In genomic region chr20:43961541-43962471, GRCh38 we compare ENCODE assay signal across 27 cellular contexts. TPM values are rescaled to one million over a fixed set of nuclear protein-coding genes. Genes with fewer than 3 reads are reported as not detected.
A peak's percentile ranks its signal among the peaks of the same experiment; 100 is the strongest.
DNase-seq lines count a peak whose midpoint lies in the region; TF ChIP-seq lines count a peak whose summit lies in the region.
"Had no signal": no experiment of that assay in that cellular context is flagged by ENCODE, and none has a peak within 500 bp of the region (broad histone marks: within the 10 kb centered on the region; RNA-seq: fewer than 3 reads in every experiment).

No MANE protein-coding gene starts in this region.

- H3K27me3 ChIP-seq in A673 (replicated peaks; ENCODE audit: insufficient read depth, low read depth, low read length, poor library complexity) (no peaks in the 10 kb centered on the region), H7 (ENCODE audit: control insufficient read depth, insufficient read depth, low read length) (no peaks in the 10 kb centered on the region), SK-N-SH (ENCODE audit: insufficient read depth) (no peaks in the 10 kb centered on the region)
- H3K27me3 ChIP-seq: body of pancreas, testis had no signal

- H3K27ac ChIP-seq in A673 (ENCODE audit: low read depth, low read length, poor library complexity, severe bottlenecking) (peak overlapping the region; percentile 32), SK-N-SH (ENCODE audit: low read depth in 2 of 2, low read length in 1 of 2) (peak overlapping the region in 1 of 2 experiments; percentile 88; a peak in 2 of 4 replicates)
- H3K27ac ChIP-seq: body of pancreas, spleen, testis had no signal

- H3K36me3 ChIP-seq in A673 (ENCODE audit: insufficient read depth, low read length, poor library complexity, severe bottlenecking) (peaks cover 6% of the 10 kb centered on the region), H7 (replicated peaks; ENCODE audit: control insufficient read depth, insufficient read depth, low read length) (no peaks in the 10 kb centered on the region), SK-N-SH (replicated peaks in 1 of 2; ENCODE audit: control insufficient read depth in 1 of 2, insufficient read depth in 2 of 2, low read length in 1 of 2) (no peaks in the 10 kb centered on the region)
- H3K36me3 ChIP-seq: spleen had no signal

- TF ChIP-seq RAD21 in SK-N-SH (IDR thresholded peaks at IDR 0.05; ENCODE audit: low read length), result peak; percentile 36

- H3F3A ChIP-seq in SK-N-SH (replicated peaks; ENCODE audit: insufficient read depth), result peaks cover 2% of the 10 kb centered on the region

- H3K4me1 ChIP-seq in A673 (ENCODE audit: insufficient read depth, low read length, poor library complexity, severe bottlenecking) (peaks cover 44% of the 10 kb centered on the region), SK-N-SH (ENCODE audit: control insufficient read depth in 1 of 2, insufficient read depth in 2 of 2, low read depth in 1 of 2, low read length in 1 of 2) (peaks cover 4 to 59% of the 10 kb centered on the region in 2 experiments)

- H3K4me1 Mint-ChIP-seq in Calu3 (ENCODE audit: low read depth, unreplicated experiment), result peaks cover 29% of the 10 kb centered on the region
- peaks cover 54% of the 10 kb centered on the region for H3K4me1 Mint-ChIP-seq in activated naive CD4-positive, alpha-beta T cell treated with anti-CD3 and anti-CD28 coated beads, Interleukin-2, amount 10 ng/mL, durations not matched to agents 7 days and 5 days

- no peaks in the 10 kb centered on the region for H3K79me2 ChIP-seq in SK-N-SH (ENCODE audit: insufficient read depth)

- TF ChIP-seq EP300 in SK-N-SH (IDR thresholded peaks at IDR 0.05; ENCODE audit: borderline replicate concordance in 1 of 2, low read depth in 1 of 2, low read length in 1 of 2), result peak in 1 of 2 experiments; percentile 82; a peak in 2 of 4 replicates

- H2AFZ ChIP-seq in SK-N-SH (ENCODE audit: low read depth), result no peak overlapping the region

- no peaks in the 10 kb centered on the region for H4K20me1 ChIP-seq in SK-N-SH (ENCODE audit: insufficient read depth)

- WGBS in SK-N-SH (ENCODE audit: low lambda C conversion rate), result 85% methylated on average over 10 of the region's 18 CpGs

- H3K4me2 ChIP-seq in SK-N-SH, result no peak overlapping the region

- no peak overlapping the region for H3K4me3 ChIP-seq in A673 (ENCODE audit: low read depth, low read length, poor library complexity, severe bottlenecking)
- H3K4me3 ChIP-seq in H7 (ENCODE audit: insufficient read depth, low read depth, low read length), result no peak overlapping the region
- H3K4me3 ChIP-seq in SK-N-SH (ENCODE audit: low read depth in 2 of 2, low read length in 1 of 2), result no peak overlapping the region
- H3K4me3 ChIP-seq: body of pancreas, spleen, testis had no signal

- no peak overlapping the region for H3K27ac Mint-ChIP-seq in Calu3 (ENCODE audit: unreplicated experiment)
- no peak overlapping the region for H3K27ac Mint-ChIP-seq in activated naive CD4-positive, alpha-beta T cell treated with anti-CD3 and anti-CD28 coated beads, Interleukin-2, amount 10 ng/mL, durations not matched to agents 7 days and 5 days
- H3K27ac Mint-ChIP-seq: activated CD4-positive, alpha-beta T cell treated with anti-CD3 and anti-CD28 coated beads for 36 hours; activated T-helper 2 cell treated with anti-CD3 and anti-CD28 coated beads, Interferon-gamma antibody, Interleukin-2, Interleukin-4, amounts not matched to agents 10 μg/mL and 5 μg/mL and 100 μg/mL, durations not matched to agents 14 hours and 24 hours and 36 hours; CD14-positive monocyte; memory B cell; stimulated activated naive B cell treated with anti-CD40 and anti-IgM and Interleukin-4, amounts not matched to agents 10 μg/mL and 1 μg/mL and 100 μg/mL, for 72 hours had no signal

- BruUV-seq in A673 (replicated peaks; lab: Mats Ljungman, UMichigan) (no TSS peak), Calu3 (replicated peaks; lab: Mats Ljungman, UMichigan) (no TSS peak)

- no peak overlapping the region for H3K9ac ChIP-seq in SK-N-SH

- no peak for DNase-seq in A673 (ENCODE audit: low spot score)
- peak; percentile 57 for DNase-seq in H7
- DNase-seq in SK-N-SH, result peak; percentile 81
- peak; percentile 32 for DNase-seq in left kidney (ENCODE audit: low read depth, low spot score)
- DNase-seq in NCI-H510A treated with DMSO at 0.1 percent for 48 hours (lab: John Stamatoyannopoulos, UW), result no peak
- DNase-seq in Calu3, result no peak
- no peak for DNase-seq in GM10266 (ENCODE audit: extremely low spot score)
- no peak for DNase-seq in activated naive CD4-positive, alpha-beta T cell treated with anti-CD3 and anti-CD28 coated beads, Interleukin-2, amount 10 ng/mL, durations not matched to agents 7 days and 5 days
- DNase-seq: activated CD4-positive, alpha-beta T cell treated with anti-CD3 and anti-CD28 coated beads for 36 hours; body of pancreas; head of caudate nucleus; KBM-7; left cardiac atrium; MM.1S; naive B cell; NCI-H1694 treated with DMSO at 0.1 percent for 48 hours; NCI-H526 treated with DMSO at 0.1 percent for 48 hours; right cardiac atrium; spleen; stimulated activated CD4-positive, alpha-beta T cell treated with anti-CD3 and anti-CD28 coated beads, Interleukin-4, amount 100 ng/mL, for 1 hour; stimulated activated naive B cell treated with anti-CD40 and anti-IgM and Interleukin-4, amounts not matched to agents 10 μg/mL and 1 μg/mL and 100 μg/mL, for 72 hours; testis had no signal

- POLR2A ChIA-PET in A673 (lab: Charles Lee; ENCODE audit: low non-redundant PET), result interaction anchor here (0.7 kb wide), 1 partner anchor 15 kb away, joined by 3 read pairs; no protein-coding TSS in a partner anchor
- POLR2A ChIA-PET in SK-N-SH (lab: Yijun Ruan, JAX), result interaction anchor here (0.8 to 1.4 kb wide), 5 partner anchors 9 to 56 kb away, joined by 3 to 6 read pairs (median 3); no protein-coding TSS in a partner anchor

- H3K9me2 ChIP-seq in SK-N-SH, result no peaks in the 10 kb centered on the region

- CTCF ChIA-PET in A673 (lab: Charles Lee), result no interaction called here
- CTCF ChIA-PET in SK-N-SH (lab: Yijun Ruan, JAX), result interaction anchor here (0.9 to 1.5 kb wide), 8 partner anchors 13 to 228 kb away, joined by 3 to 6 read pairs (median 4); no protein-coding TSS in a partner anchor
- CTCF ChIA-PET in Calu3 (lab: Charles Lee), result interaction anchor here (0.5 kb wide), 1 partner anchor 500 kb away, joined by 3 read pairs; no protein-coding TSS in a partner anchor
- CTCF ChIA-PET in activated naive CD4-positive, alpha-beta T cell treated with anti-CD3 and anti-CD28 coated beads, Interleukin-2, amount 10 ng/mL, durations not matched to agents 7 days and 5 days (lab: Charles Lee), result interaction anchor here (0.6 to 1.9 kb wide), 2 partner anchors 19 to 60 kb away, joined by 3 to 5 read pairs; no protein-coding TSS in a partner anchor

- peaks cover 9% of the 10 kb centered on the region for H3K9me3 Mint-ChIP-seq in Calu3 (ENCODE audit: low read depth, unreplicated experiment)
- peaks cover 15% of the 10 kb centered on the region for H3K9me3 Mint-ChIP-seq in activated naive CD4-positive, alpha-beta T cell treated with anti-CD3 and anti-CD28 coated beads, Interleukin-2, amount 10 ng/mL, durations not matched to agents 7 days and 5 days

- peaks cover 12% of the 10 kb centered on the region for H3K27me3 Mint-ChIP-seq in Calu3 (ENCODE audit: unreplicated experiment)
- peaks cover 40% of the 10 kb centered on the region for H3K27me3 Mint-ChIP-seq in activated naive CD4-positive, alpha-beta T cell treated with anti-CD3 and anti-CD28 coated beads, Interleukin-2, amount 10 ng/mL, durations not matched to agents 7 days and 5 days
- H3K27me3 Mint-ChIP-seq: memory B cell had no signal

- intact Hi-C loops in A673 (cut with micrococcal nuclease; ENCODE audit: unreplicated experiment), result no loop called here
- intact Hi-C loops in Calu3 (cut with micrococcal nuclease; ENCODE audit: unreplicated experiment), result no loop called here

- H3K9me3 ChIP-seq in A673 (ENCODE audit: low read depth, low read length, poor library complexity, severe bottlenecking) (no peaks in the 10 kb centered on the region), SK-N-SH (no peaks in the 10 kb centered on the region)
- H3K9me3 ChIP-seq: body of pancreas, spleen, testis had no signal

- H3K36me3 Mint-ChIP-seq in Calu3 (ENCODE audit: insufficient read depth, unreplicated experiment), result no peaks in the 10 kb centered on the region
- peaks cover 11% of the 10 kb centered on the region for H3K36me3 Mint-ChIP-seq in activated naive CD4-positive, alpha-beta T cell treated with anti-CD3 and anti-CD28 coated beads, Interleukin-2, amount 10 ng/mL, durations not matched to agents 7 days and 5 days

- no peak for TF ChIP-seq CTCF in A673 (conservative IDR thresholded peaks at IDR 0.05; ENCODE audit: low read depth, low read length)
- no peak for TF ChIP-seq CTCF in SK-N-SH (IDR thresholded peaks at IDR 0.05)
- TF ChIP-seq CTCF in Calu3 (IDR thresholded peaks at IDR 0.05; ENCODE audit: unreplicated experiment), result no peak
- TF ChIP-seq CTCF in GM10266 (IDR thresholded peaks at IDR 0.05; ENCODE audit: control insufficient read depth, insufficient read depth, low read depth, missing control alignments), result no peak

- H3K4me3 Mint-ChIP-seq in Calu3 (ENCODE audit: low read depth, unreplicated experiment), result no peak overlapping the region
- no peak overlapping the region for H3K4me3 Mint-ChIP-seq in activated naive CD4-positive, alpha-beta T cell treated with anti-CD3 and anti-CD28 coated beads, Interleukin-2, amount 10 ng/mL, durations not matched to agents 7 days and 5 days
- H3K4me3 Mint-ChIP-seq: activated CD4-positive, alpha-beta T cell treated with anti-CD3 and anti-CD28 coated beads for 36 hours; memory B cell; naive B cell; stimulated activated naive B cell treated with anti-CD40 and anti-IgM and Interleukin-4, amounts not matched to agents 10 μg/mL and 1 μg/mL and 100 μg/mL, for 72 hours; T-helper 1 cell treated with Interleukin-12 subunit alpha and Interleukin-12 subunit beta and Interleukin-4 antibody, amounts not matched to agents 30 μg/mL and 1 μg/mL, for 36 hours had no signal

RNA-seq across cellular contexts. Expression of gene TOX2, which starts 47.2 kb away (rescaled TPM):
- total RNA-seq in A673 (2021) (107 and 117 TPM in 2 replicates), Calu3 (2022) (not detected in 2 replicates)
- 1.6 and 2.1 TPM in 2 replicates for total RNA-seq in H7 (2014; rRNA removed; shearing (Covaris generic))
- 6.1 and 15.4 TPM in 2 replicates for polyA plus RNA-seq in SK-N-SH (2012; rRNA removed)
- polyA plus RNA-seq in SK-N-SH (2012; cell fraction: cytosol; rRNA removed), result 8.1 and 12.1 TPM in 2 replicates
- 10.7 and 19.5 TPM in 2 replicates for polyA plus RNA-seq in SK-N-SH (2012; cell fraction: nucleus; rRNA removed)
- total RNA-seq: osteocyte had no signal

Comparison
In these comparisons a context has a peak if more than half of its experiments do, and no peak if none do; other contexts are left out.
1. DNase-seq: peak in H7 (single experiment), SK-N-SH (single experiment) and left kidney (single experiment); none in A673 (single experiment), NCI-H510A treated with DMSO at 0.1 percent for 48 hours (single experiment), Calu3 (single experiment), GM10266 (single experiment) and activated naive CD4-positive, alpha-beta T cell treated with anti-CD3 and anti-CD28 coated beads, Interleukin-2, amount 10 ng/mL, durations not matched to agents 7 days and 5 days (single experiment).
2. RNA of gene TOX2, which starts 47.2 kb away (total RNA-seq): 107 to 117 TPM in A673; 1.6 to 2.1 TPM in H7 and not detected in Calu3; every median in the first group is over 10 times any median in the second.